Comparison of ENCODE assay signal across 2 cellular contexts in genomic region chr4:186283311-186283710, GRCh38.
A peak's percentile ranks its signal among the peaks of the same experiment; 100 is the strongest.
TF ChIP-seq lines count a peak whose summit lies in the region.

No MANE protein-coding gene starts in this region.

TF ChIP-seq in GM23338, 12 proteins besides CTCF, POLR2A, EP300 and RAD21:
- TF ChIP-seq STAT1 (IDR thresholded peaks at IDR 0.05; ENCODE audit: unreplicated experiment) (no peak), ZNF462 (CRISPR knock-in tag; IDR thresholded peaks at IDR 0.05) (no peak), EZH2 (IDR thresholded peaks at IDR 0.05; ENCODE audit: low read depth, unreplicated experiment) (no peak), JUNB (IDR thresholded peaks at IDR 0.05; ENCODE audit: unreplicated experiment) (no peak), ETS1 (IDR thresholded peaks at IDR 0.05) (no peak), NANOG (IDR thresholded peaks at IDR 0.05; ENCODE audit: borderline replicate concordance) (no peak), CREB1 (CRISPR knock-in tag; IDR thresholded peaks at IDR 0.05; ENCODE audit: low read depth) (no peak), REST (IDR thresholded peaks at IDR 0.05; ENCODE audit: unreplicated experiment) (no peak), ZNF331 (CRISPR knock-in tag; IDR thresholded peaks at IDR 0.05; ENCODE audit: low read depth) (no peak), ZNF114 (CRISPR knock-in tag; IDR thresholded peaks at IDR 0.05) (no peak), EZH2phosphoT487 (IDR thresholded peaks at IDR 0.05; ENCODE audit: unreplicated experiment) (no peak), POLR2AphosphoS5 (IDR thresholded peaks at IDR 0.05; ENCODE audit: low read depth) (no peak)

TF ChIP-seq in HepG2, 621 proteins besides CTCF, POLR2A, EP300 and RAD21 (continues in another document):
- TF ChIP-seq TARDBP (CRISPR knock-in tag; IDR thresholded peaks at IDR 0.05) = 0 out of 2 replicates have a peak, but pooled peaks have one; percentile 34
- TF ChIP-seq SAP130 (CRISPR knock-in tag; IDR thresholded peaks at IDR 0.05; ENCODE audit: low read depth) = 0 out of 2 replicates have a peak, but pooled peaks have one; percentile 25
- no peak for TF ChIP-seq GABPA (IDR thresholded peaks at IDR 0.05; ENCODE audit: low read depth, low read length)
- TF ChIP-seq GABPA (CRISPR knock-in tag; IDR thresholded peaks at IDR 0.05; ENCODE audit: low read depth) = peak; percentile 35; the same call in 1 of the 2 replicates
- 0 out of 2 replicates have a peak, but pooled peaks have one; percentile 75 for TF ChIP-seq ZNF569 (CRISPR knock-in tag; IDR thresholded peaks at IDR 0.05; ENCODE audit: borderline replicate concordance)
- TF ChIP-seq ZMYM4 (CRISPR knock-in tag; IDR thresholded peaks at IDR 0.05) = peak; percentile 81
- TF ChIP-seq ZFP91 (CRISPR knock-in tag; IDR thresholded peaks at IDR 0.05; ENCODE audit: borderline replicate concordance) = peak; percentile 39; the same call in 1 of the 2 replicates
- TF ChIP-seq NFAT5 (CRISPR knock-in tag; IDR thresholded peaks at IDR 0.05) = no peak
- no peak for TF ChIP-seq SYNCRIP (IDR thresholded peaks at IDR 0.05; ENCODE audit: insufficient read depth, low read depth, low read length)
- TF ChIP-seq NR2C2 (CRISPR knock-in tag; IDR thresholded peaks at IDR 0.05; ENCODE audit: borderline replicate concordance) = peak; percentile 42; the same call in 1 of the 2 replicates
- TF ChIP-seq ZNF263 (CRISPR knock-in tag; IDR thresholded peaks at IDR 0.05) = peak; percentile 92
- 0 out of 2 replicates have a peak, but pooled peaks have one; percentile 37 for TF ChIP-seq MAX (IDR thresholded peaks at IDR 0.05)
- TF ChIP-seq NR2F1 (CRISPR knock-in tag; IDR thresholded peaks at IDR 0.05) = 0 out of 4 replicates have a peak, but pooled peaks have one; percentile 20 to 55
- no peak for TF ChIP-seq LCORL (IDR thresholded peaks at IDR 0.05)
- TF ChIP-seq LCORL (CRISPR knock-in tag; IDR thresholded peaks at IDR 0.05) = peak; percentile 66; the same call in 1 of the 2 replicates
- no peak for TF ChIP-seq HDAC1 (CRISPR knock-in tag; IDR thresholded peaks at IDR 0.05)
- 0 out of 2 replicates have a peak, but pooled peaks have one; percentile 32 for TF ChIP-seq SPEN (CRISPR knock-in tag; IDR thresholded peaks at IDR 0.05; ENCODE audit: low read depth)
- no peak for TF ChIP-seq SOX13 (IDR thresholded peaks at IDR 0.05)
- peak in 1 of 2 experiments; percentile 33; a peak in 1 of 4 replicates for TF ChIP-seq SOX13 (CRISPR knock-in tag; conservative IDR thresholded peaks at IDR 0.05 in 1 of 2, IDR thresholded peaks at IDR 0.05 in 1 of 2)
- no peak for TF ChIP-seq MYC (CRISPR knock-in tag; IDR thresholded peaks at IDR 0.05; ENCODE audit: borderline replicate concordance)
- TF ChIP-seq ZNF354B (CRISPR knock-in tag; IDR thresholded peaks at IDR 0.05) = no peak
- peak; percentile 72 for TF ChIP-seq NR2F6 (IDR thresholded peaks at IDR 0.05)
- TF ChIP-seq NR2F6 (CRISPR knock-in tag; IDR thresholded peaks at IDR 0.05) = peak; percentile 88
- 0 out of 2 replicates have a peak, but pooled peaks have one; percentile 33 for TF ChIP-seq MEIS2 (CRISPR knock-in tag; IDR thresholded peaks at IDR 0.05)
- TF ChIP-seq SOX6 (IDR thresholded peaks at IDR 0.05) = no peak
- peak; percentile 51; the same call in 1 of the 2 replicates for TF ChIP-seq SOX6 (CRISPR knock-in tag; IDR thresholded peaks at IDR 0.05)
- 0 out of 2 replicates have a peak, but pooled peaks have one; percentile 27 for TF ChIP-seq ZBTB7B (CRISPR knock-in tag; IDR thresholded peaks at IDR 0.05)
- TF ChIP-seq ARID5B (CRISPR knock-in tag; IDR thresholded peaks at IDR 0.05) = peak; percentile 59
- TF ChIP-seq ESRRA (CRISPR knock-in tag; IDR thresholded peaks at IDR 0.05; ENCODE audit: low read depth) = 0 out of 2 replicates have a peak, but pooled peaks have one; percentile 24
- peak; percentile 55; the same call in 1 of the 2 replicates for TF ChIP-seq HOMEZ (CRISPR knock-in tag; IDR thresholded peaks at IDR 0.05; ENCODE audit: low read depth)
- peak; percentile 68 for TF ChIP-seq PPARG (CRISPR knock-in tag; conservative IDR thresholded peaks at IDR 0.05)
- TF ChIP-seq SP5 (CRISPR knock-in tag; IDR thresholded peaks at IDR 0.05; ENCODE audit: borderline replicate concordance, low read depth) = peak; percentile 88
- peak; percentile 75; the same call in 1 of the 2 replicates for TF ChIP-seq RXRB (CRISPR knock-in tag; IDR thresholded peaks at IDR 0.05; ENCODE audit: borderline replicate concordance)
- peak; percentile 37 for TF ChIP-seq POLR2AphosphoS5 (IDR thresholded peaks at IDR 0.05; ENCODE audit: low read depth, low read length)
- 0 out of 2 replicates have a peak, but pooled peaks have one; percentile 56 for TF ChIP-seq ZNF317 (CRISPR knock-in tag; IDR thresholded peaks at IDR 0.05)
- peak; percentile 35; the same call in 1 of the 2 replicates for TF ChIP-seq ARID4A (CRISPR knock-in tag; IDR thresholded peaks at IDR 0.05; ENCODE audit: borderline replicate concordance)
- TF ChIP-seq FOXA3 (CRISPR knock-in tag; IDR thresholded peaks at IDR 0.05) = peak; percentile 64
- TF ChIP-seq ZNF644 (CRISPR knock-in tag; IDR thresholded peaks at IDR 0.05; ENCODE audit: low read depth) = 0 out of 2 replicates have a peak, but pooled peaks have one; percentile 19
- peak; percentile 56; the same call in 1 of the 2 replicates for TF ChIP-seq RXRA (CRISPR knock-in tag; IDR thresholded peaks at IDR 0.05)
- peak; percentile 43; the same call in 1 of the 2 replicates for TF ChIP-seq MED1 (CRISPR knock-in tag; IDR thresholded peaks at IDR 0.05)
- TF ChIP-seq BCL6 (CRISPR knock-in tag; IDR thresholded peaks at IDR 0.05) = peak; percentile 81
- no peak for TF ChIP-seq KDM6A (CRISPR knock-in tag; IDR thresholded peaks at IDR 0.05; ENCODE audit: low read depth)
- peak; percentile 93 for TF ChIP-seq RARA (CRISPR knock-in tag; IDR thresholded peaks at IDR 0.05)
- peak; percentile 87 for TF ChIP-seq HNF4A (CRISPR knock-in tag; IDR thresholded peaks at IDR 0.05)
- 0 out of 2 replicates have a peak, but pooled peaks have one; percentile 21 for TF ChIP-seq FOXK1 (CRISPR knock-in tag; IDR thresholded peaks at IDR 0.05; ENCODE audit: borderline replicate concordance, low read depth)
- no peak for TF ChIP-seq ZNF629 (CRISPR knock-in tag; conservative IDR thresholded peaks at IDR 0.05)
- TF ChIP-seq FOXO1 (CRISPR knock-in tag; IDR thresholded peaks at IDR 0.05) = peak; percentile 88
